ENCODE assay signal across 8 cellular contexts in genomic region chrX:9342581-9343051, GRCh38.
DNase-seq lines count a peak whose midpoint lies in the region; ATAC-seq and TF ChIP-seq lines count a peak whose summit lies in the region.

No MANE protein-coding gene starts in this region.

- no peaks in the 10 kb centered on the region for H4K20me1 ChIP-seq in PC-3 (ENCODE audit: low read length)

- POLR2A ChIA-PET in PC-3 (lab: Charles Lee; ENCODE audit: unreplicated experiment) = interaction anchor here (0.7 kb wide), 1 partner anchor 369 kb away, joined by 43 read pairs; no protein-coding TSS in a partner anchor

- no peaks in the 10 kb centered on the region for H3K36me3 ChIP-seq in BE2C
- H3K36me3 ChIP-seq in HUES48 (ENCODE audit: control insufficient read depth, insufficient read depth, low read length) = no peaks in the 10 kb centered on the region
- no peaks in the 10 kb centered on the region for H3K36me3 ChIP-seq in PC-3 (ENCODE audit: low read depth, low read length)
- no peaks in the 10 kb centered on the region for H3K36me3 ChIP-seq in thoracic aorta

- no TSS peak for BruUV-seq in PC-3 (replicated peaks; lab: Mats Ljungman, UMichigan)

- H3K79me2 ChIP-seq in PC-3 (ENCODE audit: low read length) = no peaks in the 10 kb centered on the region

- no peaks in the 10 kb centered on the region for H3K36me3 Mint-ChIP-seq in naive B cell

- H3F3A ChIP-seq in PC-3 (ENCODE audit: low read length, unreplicated experiment) = no peaks in the 10 kb centered on the region

- H3K27me3 Mint-ChIP-seq in naive B cell = no peaks in the 10 kb centered on the region

- peaks cover 11% of the 10 kb centered on the region for H3K4me1 ChIP-seq in BE2C
- peaks cover 38% of the 10 kb centered on the region for H3K4me1 ChIP-seq in HUES48 (ENCODE audit: control insufficient read depth, insufficient read depth, low read length)
- H3K4me1 ChIP-seq in PC-3 (ENCODE audit: insufficient read depth, low read length) = peaks cover 24% of the 10 kb centered on the region
- H3K4me1 ChIP-seq in thoracic aorta (ENCODE audit: control insufficient read depth in 1 of 2, low read depth in 2 of 2) = peaks cover 10 to 14% of the 10 kb centered on the region in 2 donors

- H3K9ac ChIP-seq in HUES48 (ENCODE audit: low read depth, low read length) (peak overlapping the region; percentile 75), PC-3 (ENCODE audit: low read length) (no peak overlapping the region)

- peak overlapping the region; percentile 48; the same call in 1 of the 2 replicates for H3K4me2 ChIP-seq in PC-3 (ENCODE audit: low read length)

- CTCF ChIA-PET in PC-3 (lab: Charles Lee) = no interaction called here

- DNase-seq in BE2C (peak; percentile 77), PC-3 (peak; percentile 87), fibroblast of pulmonary artery (ENCODE audit: low read depth) (peak; percentile 89), naive B cell (peak; percentile 46), thoracic aorta (ENCODE audit: low spot score) (peak; percentile 31)
- peak; percentile 49 for DNase-seq in activated T-helper 9 cell treated with anti-CD3 and anti-CD28 coated beads, Interleukin-2, amount 50 U/mL, for 16 hours (ENCODE audit: low read depth)

- peaks cover 25 to 49% (median 30%) of the 10 kb centered on the region in 3 donors for H3K4me1 Mint-ChIP-seq in naive B cell

- H3K27ac ChIP-seq in HUES48 (ENCODE audit: low read depth, low read length) (no peak overlapping the region), PC-3 (ENCODE audit: low read length) (no peak overlapping the region), thoracic aorta (peak overlapping the region; percentile 71 to 76)

- no peaks in the 10 kb centered on the region for H3K27me3 ChIP-seq in BE2C
- H3K27me3 ChIP-seq in HUES48 (ENCODE audit: control insufficient read depth, insufficient read depth, low read length) = peaks cover 3% of the 10 kb centered on the region
- no peaks in the 10 kb centered on the region for H3K27me3 ChIP-seq in PC-3 (ENCODE audit: low read length)
- H3K27me3 ChIP-seq in thoracic aorta (replicated peaks; ENCODE audit: insufficient read depth) = no peaks in the 10 kb centered on the region

- TF ChIP-seq CTCF in BE2C (IDR thresholded peaks at IDR 0.05; ENCODE audit: low read depth, low read length) (no peak), PC-3 (conservative IDR thresholded peaks at IDR 0.05; ENCODE audit: low read depth, low read length) (no peak), fibroblast of pulmonary artery (IDR thresholded peaks at IDR 0.05; ENCODE audit: low read length, missing control alignments) (no peak), thoracic aorta (IDR thresholded peaks at IDR 0.05) (no peak)

- peaks cover 0 to 3% (median 0%) of the 10 kb centered on the region in 7 donors for H3K9me3 Mint-ChIP-seq in naive B cell

- H3K9me3 ChIP-seq in BE2C (no peaks in the 10 kb centered on the region), HUES48 (ENCODE audit: control insufficient read depth, insufficient read depth, low read length) (no peaks in the 10 kb centered on the region), PC-3 (ENCODE audit: low read length) (no peaks in the 10 kb centered on the region), thoracic aorta (no peaks in the 10 kb centered on the region)

- H3K4me3 ChIP-seq in BE2C (ENCODE audit: low read depth, low read length) = peak overlapping the region; percentile 43
- peak overlapping the region; percentile 86 for H3K4me3 ChIP-seq in HUES48 (ENCODE audit: low read depth, low read length)
- H3K4me3 ChIP-seq in PC-3 (ENCODE audit: low read length) = no peak overlapping the region
- H3K4me3 ChIP-seq in fibroblast of pulmonary artery (replicated peaks; ENCODE audit: low read depth, low read length) = peak overlapping the region; percentile 17
- H3K4me3 ChIP-seq in thoracic aorta = peak overlapping the region; percentile 70

- H3K4me3 Mint-ChIP-seq in naive B cell = peak overlapping the region; percentile 66 to 87 (median 76)

- peak overlapping the region; percentile 7 to 98 (median 80) for H3K27ac Mint-ChIP-seq in naive B cell

- H2AFZ ChIP-seq in PC-3 (ENCODE audit: low read length) = 0 out of 2 replicates have a peak overlapping the region, but pooled peaks have one; percentile 45

- H3K9me2 ChIP-seq in PC-3 (replicated peaks; ENCODE audit: low read length) = no peaks in the 10 kb centered on the region

- intact Hi-C loops in PC-3 (cut with micrococcal nuclease) = loop anchor here (1.0 to 5.0 kb wide), 3 partner anchors 110 to 180 kb away; no protein-coding TSS in a partner anchor

- ATAC-seq in PC-3 (peak; percentile 69), naive B cell (ENCODE audit: low read depth in 2 of 2) (peak; percentile 15 to 17), thoracic aorta (ENCODE audit: insufficient number of reproducible peaks, low FRiP score, low read depth) (peak; percentile 71), HG02870 (IDR thresholded peaks at IDR 0.05; ENCODE audit: unreplicated experiment) (no peak)

Comparison
In these comparisons a context has a peak if more than half of its experiments do, and no peak if none do; other contexts are left out.
1. DNase-seq: peak in every context shown above with its lines; median percentile 89 in fibroblast of pulmonary artery; 87 in PC-3; 77 in BE2C; 49 in activated T-helper 9 cell treated with anti-CD3 and anti-CD28 coated beads, Interleukin-2, amount 50 U/mL, for 16 hours; 46 in naive B cell; 31 in thoracic aorta.
2. H3K27ac ChIP-seq: peak in thoracic aorta (2 of 2); none in HUES48 (single experiment) and PC-3 (single experiment).